Comparison of ENCODE assay signal across 20 cellular contexts in the genomic region with DNA sequence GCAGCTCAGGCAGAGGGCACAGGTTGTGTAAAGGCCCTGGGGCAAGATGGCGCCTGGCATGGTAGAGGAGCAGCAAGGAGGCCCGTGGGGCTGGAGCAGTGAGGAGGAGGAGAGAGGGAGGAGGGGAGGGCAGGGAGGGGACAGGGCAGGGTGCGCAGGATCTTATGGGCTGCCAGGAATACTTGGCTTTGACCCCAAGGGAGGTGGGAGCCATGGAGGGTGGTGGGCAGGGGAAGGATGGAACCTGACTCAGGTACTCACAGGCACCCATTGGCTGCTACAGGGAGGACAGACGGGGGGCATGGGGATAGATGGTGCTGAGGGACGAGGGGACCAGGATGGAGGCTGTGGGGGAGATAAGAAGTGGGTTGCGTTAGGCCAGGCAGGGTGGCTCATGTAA.
"Had no signal": no experiment of that assay in that cellular context is flagged by ENCODE, and none has a peak within 500 bp of the region (broad histone marks: within the 10 kb centered on the region; RNA-seq: fewer than 3 reads in every experiment).

No MANE protein-coding gene starts in this region.

- H3K27ac ChIP-seq: cardiac muscle cell, tibial artery had no signal

- H3K4me3 ChIP-seq: cardiac muscle cell, tibial artery had no signal

- H3K9me3 Mint-ChIP-seq: activated CD4-positive, alpha-beta T cell treated with anti-CD3 and anti-CD28 coated beads, Interleukin-2, amount 10 ng/mL, durations not matched to agents 24 days and 14 days; activated naive CD4-positive, alpha-beta T cell treated with anti-CD3 and anti-CD28 coated beads, Interleukin-2, amount 50 U/mL, for 72 hours; activated T-cell treated with anti-CD3 and anti-CD28 coated beads, Interleukin-2, amount 50 U/mL, for 24 hours; naive thymus-derived CD8-positive, alpha-beta T cell had no signal

- H3K36me3 ChIP-seq: cardiac muscle cell, tibial artery had no signal

- H3K27ac Mint-ChIP-seq: activated CD4-positive, alpha-beta T cell treated with anti-CD3 and anti-CD28 coated beads, Interleukin-2, amount 10 ng/mL, durations not matched to agents 24 days and 14 days; activated CD8-positive, alpha-beta T cell treated with anti-CD3 and anti-CD28 coated beads, Interleukin-2, amount 10 ng/mL, durations not matched to agents 7 days and 5 days; activated T-cell treated with anti-CD3 and anti-CD28 coated beads, Interleukin-2, amount 50 U/mL, for 24 hours had no signal

- H3K27me3 Mint-ChIP-seq: activated CD4-positive, alpha-beta T cell treated with anti-CD3 and anti-CD28 coated beads, Interleukin-2, amount 10 ng/mL, durations not matched to agents 24 days and 14 days; activated T-cell treated with anti-CD3 and anti-CD28 coated beads, Interleukin-2, amount 50 U/mL, for 24 hours; naive thymus-derived CD8-positive, alpha-beta T cell had no signal

- H3K27me3 ChIP-seq: cardiac muscle cell, tibial artery had no signal

- H3K9me3 ChIP-seq: tibial artery had no signal

- ATAC-seq: activated CD8-positive, alpha-beta T cell treated with anti-CD3 and anti-CD28 coated beads, Interleukin-2, amount 10 ng/mL, durations not matched to agents 7 days and 5 days; activated naive CD4-positive, alpha-beta T cell treated with anti-CD3 and anti-CD28 coated beads, Interleukin-2, amount 50 U/mL, for 72 hours; naive thymus-derived CD8-positive, alpha-beta T cell had no signal

- H3K4me3 Mint-ChIP-seq: activated CD4-positive, alpha-beta T cell treated with anti-CD3 and anti-CD28 coated beads, Interleukin-2, amount 10 ng/mL, durations not matched to agents 24 days and 14 days; activated CD8-positive, alpha-beta T cell treated with anti-CD3 and anti-CD28 coated beads, Interleukin-2, amount 10 ng/mL, durations not matched to agents 7 days and 5 days; activated T-cell treated with anti-CD3 and anti-CD28 coated beads, Interleukin-2, amount 50 U/mL, for 24 hours had no signal

- DNase-seq: activated CD4-positive, alpha-beta T cell treated with anti-CD3 and anti-CD28 coated beads, Interleukin-2, amount 10 ng/mL, durations not matched to agents 24 days and 14 days; activated CD4-positive, CD25-positive, alpha-beta regulatory T cell; activated CD8-positive, alpha-beta T cell treated with anti-CD3 and anti-CD28 coated beads, Interleukin-2, amount 10 ng/mL, durations not matched to agents 7 days and 5 days; activated T-cell treated with anti-CD3 and anti-CD28 coated beads, Interleukin-2, amount 50 U/mL, for 24 hours; amniotic stem cell; dermis blood vessel endothelial cell; effector memory CD4-positive, alpha-beta T cell; mesendoderm; naive thymus-derived CD8-positive, alpha-beta T cell; posterior cingulate gyrus; retina; stimulated activated CD4-positive, alpha-beta T cell treated with anti-CD3 and anti-CD28 coated beads, Interleukin-12 subunit alpha, Interleukin-12 subunit beta, amount 100 ng/mL, for 4 hours; stimulated activated CD4-positive, alpha-beta T cell treated with anti-CD3 and anti-CD28 coated beads, Interleukin-1b, Interleukin-23, amount 100 ng/mL, for 48 hours; stimulated activated CD8-positive, alpha-beta memory T cell treated with anti-CD3 and anti-CD28 coated beads, Interleukin-4, amount 100 ng/mL, for 48 hours; stimulated activated naive CD4-positive, alpha-beta T cell treated with Interleukin-2 at 50 U/mL for 16 hours; substantia nigra; T-helper 9 cell; tibial artery had no signal
